In the genomic region with DNA sequence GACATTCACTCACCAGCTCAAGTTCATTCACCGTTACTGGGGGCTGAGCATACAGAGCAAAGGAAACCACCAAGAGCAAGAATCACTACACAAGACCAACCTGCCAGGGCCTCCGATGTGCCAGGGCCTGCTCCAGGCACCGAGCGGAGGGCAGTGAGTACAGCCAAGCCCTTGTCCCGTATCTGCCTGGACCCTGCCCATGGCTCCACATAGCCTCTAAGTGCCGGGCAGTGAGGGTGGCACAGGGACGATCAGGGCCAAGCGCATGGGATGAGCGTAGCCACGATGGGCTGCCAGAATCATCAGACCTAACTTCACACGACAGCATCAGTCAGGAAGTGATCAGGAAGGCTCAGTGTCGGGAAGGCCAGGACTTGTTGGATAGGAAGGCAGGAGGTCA, we compare ENCODE assay signal across 21 cellular contexts.
"Had no signal": no experiment of that assay in that cellular context is flagged by ENCODE, and none has a peak within 500 bp of the region (broad histone marks: within the 10 kb centered on the region; RNA-seq: fewer than 3 reads in every experiment).

No MANE protein-coding gene starts in this region.

- H3K4me3 ChIP-seq: gastrocnemius medialis, right lobe of liver, suprapubic skin, transverse colon, vagina had no signal

- H3K9ac ChIP-seq: parathyroid adenoma had no signal

- H3K4me1 Mint-ChIP-seq: nephron progenitor cell; stimulated activated naive B cell treated with anti-CD40 and anti-IgM and Interleukin-4, amounts not matched to agents 10 μg/mL and 1 μg/mL and 100 μg/mL, for 72 hours had no signal

- DNase-seq: cortex of kidney; effector memory CD8-positive, alpha-beta T cell; foreskin fibroblast; gastrocnemius medialis; kidney; mammary epithelial cell; mesendoderm; naive thymus-derived CD8-positive, alpha-beta T cell; nephron progenitor cell; small intestine; stimulated activated CD4-positive, alpha-beta T cell treated with anti-CD3 and anti-CD28 coated beads, Interleukin-15, amount 100 ng/mL, for 24 hours; stimulated activated CD4-positive, alpha-beta T cell treated with anti-CD3 and anti-CD28 coated beads, Interleukin-2, amount 100 ng/mL, for 48 hours; stimulated activated naive B cell treated with anti-CD40 and anti-IgM and Interleukin-4, amounts not matched to agents 10 μg/mL and 1 μg/mL and 100 μg/mL, for 72 hours; transverse colon had no signal

- H3K27me3 Mint-ChIP-seq: effector memory CD8-positive, alpha-beta T cell; naive thymus-derived CD8-positive, alpha-beta T cell; stimulated activated naive B cell treated with anti-CD40 and anti-IgM and Interleukin-4, amounts not matched to agents 10 μg/mL and 1 μg/mL and 100 μg/mL, for 72 hours; stimulated activated naive CD8-positive, alpha-beta T cell treated with anti-CD3 and anti-CD28 coated beads, Interleukin-15, Interleukin-2, amounts not matched to agents 100 ng/mL and 50 ng/mL, for 24 hours had no signal

- H3K36me3 ChIP-seq: gastrocnemius medialis, right lobe of liver, suprapubic skin, transverse colon, vagina had no signal

- H3K27me3 ChIP-seq: right lobe of liver, suprapubic skin, transverse colon, vagina had no signal

- ATAC-seq: effector memory CD8-positive, alpha-beta T cell; gastrocnemius medialis; left lobe of liver; naive thymus-derived CD8-positive, alpha-beta T cell; stimulated activated naive B cell treated with anti-CD40 and anti-IgM and Interleukin-4, amounts not matched to agents 10 μg/mL and 1 μg/mL and 100 μg/mL, for 72 hours had no signal

- H3K9me3 Mint-ChIP-seq: effector memory CD8-positive, alpha-beta T cell; stimulated activated naive CD8-positive, alpha-beta T cell treated with anti-CD3 and anti-CD28 coated beads, Interleukin-15, Interleukin-2, amounts not matched to agents 100 ng/mL and 50 ng/mL, for 24 hours had no signal

- H3K27ac ChIP-seq: gastrocnemius medialis, parathyroid adenoma, right lobe of liver, suprapubic skin, transverse colon, vagina had no signal

- H3K4me1 ChIP-seq: gastrocnemius medialis, parathyroid adenoma, right lobe of liver, suprapubic skin, transverse colon, vagina had no signal

- H3K9me3 ChIP-seq: gastrocnemius medialis, right lobe of liver, suprapubic skin, transverse colon, vagina had no signal

- H3K27ac Mint-ChIP-seq: nephron progenitor cell; progenitor cell of endocrine pancreas; stimulated activated naive B cell treated with anti-CD40 and anti-IgM and Interleukin-4, amounts not matched to agents 10 μg/mL and 1 μg/mL and 100 μg/mL, for 72 hours; stimulated activated naive CD8-positive, alpha-beta T cell treated with anti-CD3 and anti-CD28 coated beads, Interleukin-15, Interleukin-2, amounts not matched to agents 100 ng/mL and 50 ng/mL, for 24 hours had no signal

- H3K4me3 Mint-ChIP-seq: effector memory CD8-positive, alpha-beta T cell; naive thymus-derived CD8-positive, alpha-beta T cell; nephron progenitor cell; stimulated activated naive B cell treated with anti-CD40 and anti-IgM and Interleukin-4, amounts not matched to agents 10 μg/mL and 1 μg/mL and 100 μg/mL, for 72 hours; stimulated activated naive CD8-positive, alpha-beta T cell treated with anti-CD3 and anti-CD28 coated beads, Interleukin-15, Interleukin-2, amounts not matched to agents 100 ng/mL and 50 ng/mL, for 24 hours had no signal
